Comparison of ENCODE assay signal across 11 cellular contexts in the genomic region with DNA sequence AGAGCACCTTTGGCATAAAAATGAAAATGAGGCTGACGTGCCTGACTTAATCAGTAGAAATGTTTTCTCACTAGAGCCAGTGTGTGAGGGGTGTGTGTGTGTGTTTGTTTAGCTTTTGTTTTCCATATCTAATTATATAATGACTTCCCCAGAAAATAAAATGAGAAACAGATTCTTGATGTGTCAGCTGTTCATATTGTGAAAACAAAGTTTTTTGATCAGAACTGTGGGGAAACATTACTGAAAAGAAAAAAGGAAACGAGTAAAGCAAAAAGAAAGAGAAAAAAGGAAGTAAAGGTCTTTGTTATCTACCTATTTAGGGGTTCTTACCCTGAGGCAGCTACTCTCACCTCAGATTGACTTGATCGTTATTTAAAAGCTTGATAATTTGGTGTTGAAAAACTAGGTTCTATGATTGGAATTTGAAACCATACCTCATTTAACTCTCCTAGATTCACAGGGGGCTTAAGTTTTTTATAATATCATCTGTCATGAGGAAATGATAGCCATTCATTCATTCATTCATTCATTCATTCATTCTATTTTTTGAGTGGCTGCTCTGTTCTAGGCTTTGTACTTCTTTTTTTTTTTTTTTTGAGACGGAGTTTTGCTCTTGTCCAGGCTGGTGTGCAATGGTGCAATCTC. TPM values are rescaled to one million over a fixed set of nuclear protein-coding genes. Genes with fewer than 3 reads are reported as not detected.
DNase-seq lines count a peak whose midpoint lies in the region; ATAC-seq and TF ChIP-seq lines count a peak whose summit lies in the region.
"Had no signal": no experiment of that assay in that cellular context is flagged by ENCODE, and none has a peak within 500 bp of the region (broad histone marks: within the 10 kb centered on the region; RNA-seq: fewer than 3 reads in every experiment).

No MANE protein-coding gene starts in this region.

- intact Hi-C loops in MCF 10A (cut with micrococcal nuclease), result no loop called here

- H3K9me3 Mint-ChIP-seq in nephron progenitor cell (no peaks in the 10 kb centered on the region), MCF 10A (ENCODE audit: unreplicated experiment) (no peaks in the 10 kb centered on the region)

- DNase-seq in MV-4-11 (lab: John Stamatoyannopoulos, UW) (peak; percentile 9), nephron progenitor cell (no peak), T-helper 1 cell (no peak), MCF 10A (ENCODE audit: unreplicated experiment) (no peak), nucleus accumbens (lab: John Stamatoyannopoulos, UW) (no peak)
- DNase-seq: activated T-cell treated with anti-CD3 and anti-CD28 coated beads, Interleukin-2, amount 50 U/mL, for 1 hour; body of pancreas; Calu3; left lung had no signal

- H3K27ac Mint-ChIP-seq in nephron progenitor cell (peak overlapping the region; percentile 55), MCF 10A (ENCODE audit: low read depth, unreplicated experiment) (no peak overlapping the region)

- no TSS peak for BruUV-seq in MCF 10A (replicated peaks; lab: Mats Ljungman, UMichigan)

- TF ChIP-seq CTCF in nephron progenitor cell (IDR thresholded peaks at IDR 0.05) (no peak), MCF 10A (IDR thresholded peaks at IDR 0.05; ENCODE audit: unreplicated experiment) (no peak)

- POLR2A ChIA-PET in MCF 10A (lab: Yijun Ruan, JAX), result interaction anchor here (0.6 to 2.0 kb wide), 2 partner anchors 10 to 363 kb away, joined by 4 to 11 read pairs; no protein-coding TSS in a partner anchor

- no peak overlapping the region for H3K4me3 Mint-ChIP-seq in nephron progenitor cell
- no peak overlapping the region for H3K4me3 Mint-ChIP-seq in MCF 10A (ENCODE audit: unreplicated experiment)

- H3K27me3 Mint-ChIP-seq in nephron progenitor cell (ENCODE audit: low read depth, poor library complexity) (no peaks in the 10 kb centered on the region), MCF 10A (ENCODE audit: insufficient read depth, unreplicated experiment) (no peaks in the 10 kb centered on the region)

- H3K36me3 Mint-ChIP-seq in nephron progenitor cell (ENCODE audit: low read depth) (peaks cover 1% of the 10 kb centered on the region), MCF 10A (ENCODE audit: insufficient read depth, unreplicated experiment) (no peaks in the 10 kb centered on the region)

- CTCF ChIA-PET in MCF 10A (lab: Yijun Ruan, JAX), result interaction anchor here (0.7 to 3.4 kb wide), 3 partner anchors 10 to 64 kb away, joined by 3 to 12 read pairs (median 4); no protein-coding TSS in a partner anchor

- ATAC-seq in GM18858 (IDR thresholded peaks at IDR 0.05; ENCODE audit: unreplicated experiment) (peak; percentile 49), GM21717 (IDR thresholded peaks at IDR 0.05; ENCODE audit: unreplicated experiment) (peak; percentile 41)
- ATAC-seq: body of pancreas, left lung had no signal

- H3K4me1 Mint-ChIP-seq in nephron progenitor cell (no peaks in the 10 kb centered on the region), MCF 10A (ENCODE audit: insufficient read depth, unreplicated experiment) (no peaks in the 10 kb centered on the region)

RNA-seq across cellular contexts. Expression of a gene that starts 58.0 kb away (rescaled TPM):
- 30.2 and 31.3 TPM in 2 replicates for total RNA-seq in MCF 10A (2022)
